ENCODE assay signal across 14 cellular contexts in genomic region chr22:28241637-28242290, GRCh38.
"Had no signal": no experiment of that assay in that cellular context is flagged by ENCODE, and none has a peak within 500 bp of the region (broad histone marks: within the 10 kb centered on the region; RNA-seq: fewer than 3 reads in every experiment).

No MANE protein-coding gene starts in this region.

- H3K36me3 ChIP-seq: pancreas, thoracic aorta, vagina had no signal

- H3K27me3 ChIP-seq: body of pancreas, pancreas, vagina had no signal

- DNase-seq: activated CD4-positive, alpha-beta T cell treated with anti-CD3 and anti-CD28 coated beads, Interleukin-2, amount 50 U/mL, for 4 hours; activated CD4-positive, CD25-positive, alpha-beta regulatory T cell treated with anti-CD3 and anti-CD28 coated beads, Interleukin-2, amount 50 U/mL, for 72 hours; activated T-cell treated with anti-CD3 and anti-CD28 coated beads, Interleukin-2, amount 50 U/mL, for 1 hour; amniotic stem cell; body of pancreas; effector memory CD8-positive, alpha-beta T cell; hippocampal formation; midbrain; pancreas; stimulated activated CD4-positive, alpha-beta T cell treated with anti-CD3 and anti-CD28 coated beads, Interleukin-4, amount 100 ng/mL, for 24 hours; stimulated activated naive CD8-positive, alpha-beta T cell treated with anti-CD3 and anti-CD28 coated beads, Interleukin-15, amount 100 ng/mL, for 72 hours had no signal

- H3K4me3 ChIP-seq: body of pancreas, pancreas, thoracic aorta, vagina had no signal

- H3K27ac ChIP-seq: body of pancreas, epithelial cell of prostate, pancreas, thoracic aorta, vagina had no signal

- H3K4me1 ChIP-seq: body of pancreas, vagina had no signal

- H3K9me3 ChIP-seq: body of pancreas, pancreas, thoracic aorta, vagina had no signal
